8 cellular contexts compared by ENCODE assay signal in the genomic region with DNA sequence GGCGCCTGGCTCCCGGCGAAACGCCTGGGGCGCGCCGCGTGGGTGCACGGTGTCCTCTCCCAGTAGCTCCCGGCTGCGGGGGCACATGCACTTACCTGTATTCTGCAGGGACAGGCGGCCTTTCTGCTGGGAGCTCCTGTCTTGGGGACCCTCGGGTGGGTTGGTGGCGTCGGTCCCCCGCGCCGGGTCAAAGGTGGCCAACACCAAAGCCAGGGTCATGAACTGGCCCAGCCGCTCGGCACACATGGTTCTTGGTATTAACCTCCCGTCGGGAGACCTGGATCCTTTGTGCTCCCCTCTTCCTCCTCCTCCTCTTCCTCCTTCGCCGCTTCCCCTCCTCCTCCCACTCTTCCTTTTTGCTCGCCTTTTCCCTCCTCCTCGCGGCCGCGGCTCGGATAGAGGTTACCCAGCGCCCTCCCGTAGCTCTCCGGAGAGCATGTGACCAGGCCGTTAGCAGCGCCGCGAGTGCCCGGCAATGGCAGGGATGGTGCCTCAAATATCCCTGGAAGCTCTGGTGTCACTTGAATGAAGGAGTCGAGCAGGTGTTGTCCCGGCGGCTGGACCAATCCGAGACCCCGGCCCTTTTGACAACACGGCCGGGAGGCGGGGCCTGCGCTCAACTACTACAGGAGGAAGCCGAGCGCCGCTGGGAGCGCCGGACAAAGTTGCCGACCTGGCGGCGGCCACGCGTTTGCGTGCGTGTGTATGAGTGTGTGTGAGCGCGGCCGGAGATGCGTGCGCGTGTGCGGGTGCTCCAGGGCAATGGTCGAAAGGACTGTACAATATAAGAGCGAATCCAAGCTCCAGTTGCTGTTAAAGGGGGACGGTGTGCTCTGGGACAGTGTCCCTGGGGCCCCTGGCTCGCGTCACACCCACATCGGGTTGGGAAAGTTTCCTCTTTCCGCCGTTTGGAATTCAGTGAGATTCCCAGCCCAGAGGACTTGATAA.
DNase-seq lines count a peak whose midpoint lies in the region; ATAC-seq lines count a peak whose summit lies in the region.

A gene with protein sequence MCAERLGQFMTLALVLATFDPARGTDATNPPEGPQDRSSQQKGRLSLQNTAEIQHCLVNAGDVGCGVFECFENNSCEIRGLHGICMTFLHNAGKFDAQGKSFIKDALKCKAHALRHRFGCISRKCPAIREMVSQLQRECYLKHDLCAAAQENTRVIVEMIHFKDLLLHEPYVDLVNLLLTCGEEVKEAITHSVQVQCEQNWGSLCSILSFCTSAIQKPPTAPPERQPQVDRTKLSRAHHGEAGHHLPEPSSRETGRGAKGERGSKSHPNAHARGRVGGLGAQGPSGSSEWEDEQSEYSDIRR (minus strand): TSS at position 467 of the 948 bp plus-strand sequence. CDS start 221 bp downstream, at position 246.

- DNase-seq in NCI-H526 treated with DMSO at 0.1 percent for 48 hours (lab: John Stamatoyannopoulos, UW) (peak; percentile 87), astrocyte of the hippocampus (ENCODE audit: low read depth, low spot score) (peak; percentile 91), iPS DF 4.7 (ENCODE audit: extremely low read depth, low spot score) (peak; percentile 87), skeletal muscle cell (ENCODE audit: low read depth) (peak; percentile 80)

- peak within 1 kb of the TSS; percentile 83 for H3K4me3 ChIP-seq in BLaER1
- H3K4me3 ChIP-seq in skeletal muscle cell (ENCODE audit: low read depth, low read length) = peak within 1 kb of the TSS; percentile 89

- peak within 1 kb of the TSS; percentile 87 for H3K27ac ChIP-seq in BLaER1

- peak within 1 kb of the TSS; percentile 86 for H3K9ac ChIP-seq in BLaER1

- H3K36me3 ChIP-seq in BLaER1 = peaks cover 18% of the 10 kb centered on the region

- peaks cover 62% of the 10 kb centered on the region for H3K4me1 ChIP-seq in BLaER1

- peak within 1 kb of the TSS; percentile 87 for H3K4me2 ChIP-seq in BLaER1

- peak; percentile 46 for ATAC-seq in GM19035 (IDR thresholded peaks at IDR 0.05; ENCODE audit: unreplicated experiment)
- peak; percentile 61 for ATAC-seq in HG03432 (IDR thresholded peaks at IDR 0.05; ENCODE audit: unreplicated experiment)
- no peak for ATAC-seq in GM19328 (IDR thresholded peaks at IDR 0.05; ENCODE audit: unreplicated experiment)

- peaks cover 34% of the 10 kb centered on the region for H4K20me1 ChIP-seq in BLaER1

- peaks cover 13% of the 10 kb centered on the region; the same call in 1 of the 2 replicates for H3K9me3 ChIP-seq in BLaER1

- H3K27me3 ChIP-seq in BLaER1 = peaks cover 30% of the 10 kb centered on the region
